Comparison of ENCODE assay signal across 1 cellular context in the genomic region with DNA sequence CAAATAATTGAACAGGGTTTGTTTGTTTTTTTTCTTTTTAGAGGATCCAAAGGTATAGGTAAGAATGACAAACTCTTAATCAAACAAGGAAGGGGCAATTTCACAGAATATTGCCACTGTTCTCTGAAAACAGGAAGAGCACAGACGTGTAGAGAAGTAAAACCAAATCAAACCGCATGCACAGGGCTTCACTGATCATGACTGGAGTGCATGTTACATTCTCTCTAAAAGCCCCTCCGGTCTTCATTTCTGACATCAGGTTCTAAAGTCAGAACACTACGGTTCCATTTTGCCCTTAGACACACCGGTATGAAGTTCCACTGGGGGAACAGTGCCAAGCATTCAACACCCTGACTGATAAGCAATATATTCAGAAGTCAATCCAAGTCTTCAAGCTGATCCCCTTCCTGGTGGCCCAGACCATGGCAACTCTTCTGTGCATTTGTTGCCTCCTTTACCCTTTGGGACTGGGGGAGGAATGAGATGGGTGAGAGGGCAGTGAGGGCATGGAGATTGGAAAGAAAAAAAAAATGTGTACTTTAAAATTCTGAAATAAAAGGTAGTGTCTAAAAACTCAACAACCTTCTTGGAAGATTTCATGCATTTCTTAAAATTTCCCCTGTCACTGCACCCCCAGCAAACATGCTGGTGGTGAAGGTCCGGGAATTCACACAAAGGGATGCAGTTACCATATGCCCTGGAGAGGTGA.
A peak's percentile ranks its signal among the peaks of the same experiment; 100 is the strongest.
TF ChIP-seq lines count a peak whose summit lies in the region.

No MANE protein-coding gene starts in this region.

TF ChIP-seq in HepG2, 621 proteins besides CTCF, POLR2A, EP300 and RAD21 (continued from another document and continues in another):
- TF ChIP-seq, protein P1, sequence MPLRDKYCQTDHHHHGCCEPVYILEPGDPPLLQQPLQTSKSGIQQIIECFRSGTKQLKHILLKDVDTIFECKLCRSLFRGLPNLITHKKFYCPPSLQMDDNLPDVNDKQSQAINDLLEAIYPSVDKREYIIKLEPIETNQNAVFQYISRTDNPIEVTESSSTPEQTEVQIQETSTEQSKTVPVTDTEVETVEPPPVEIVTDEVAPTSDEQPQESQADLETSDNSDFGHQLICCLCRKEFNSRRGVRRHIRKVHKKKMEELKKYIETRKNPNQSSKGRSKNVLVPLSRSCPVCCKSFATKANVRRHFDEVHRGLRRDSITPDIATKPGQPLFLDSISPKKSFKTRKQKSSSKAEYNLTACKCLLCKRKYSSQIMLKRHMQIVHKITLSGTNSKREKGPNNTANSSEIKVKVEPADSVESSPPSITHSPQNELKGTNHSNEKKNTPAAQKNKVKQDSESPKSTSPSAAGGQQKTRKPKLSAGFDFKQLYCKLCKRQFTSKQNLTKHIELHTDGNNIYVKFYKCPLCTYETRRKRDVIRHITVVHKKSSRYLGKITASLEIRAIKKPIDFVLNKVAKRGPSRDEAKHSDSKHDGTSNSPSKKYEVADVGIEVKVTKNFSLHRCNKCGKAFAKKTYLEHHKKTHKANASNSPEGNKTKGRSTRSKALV (CRISPR knock-in tag; IDR thresholded peaks at IDR 0.05): peak; percentile 65; the same call in 1 of the 2 replicates
- TF ChIP-seq TGIF2 (CRISPR knock-in tag; IDR thresholded peaks at IDR 0.05) (peak; percentile 66; the same call in 1 of the 2 replicates), GTF3A (CRISPR knock-in tag; conservative IDR thresholded peaks at IDR 0.05) (0 out of 2 replicates have a peak, but pooled peaks have one; percentile 59), KDM5A (IDR thresholded peaks at IDR 0.05; ENCODE audit: borderline replicate concordance, low read length) (peak; percentile 46), ZNF468 (CRISPR knock-in tag; IDR thresholded peaks at IDR 0.05) (no peak), JARID2 (CRISPR knock-in tag; IDR thresholded peaks at IDR 0.05; ENCODE audit: insufficient replicate concordance) (no peak), NFYC (CRISPR knock-in tag; IDR thresholded peaks at IDR 0.05) (0 out of 2 replicates have a peak, but pooled peaks have one; percentile 8), ONECUT2 (CRISPR knock-in tag; IDR thresholded peaks at IDR 0.05) (no peak), PAF1 (CRISPR knock-in tag; IDR thresholded peaks at IDR 0.05) (peak; percentile 26; the same call in 1 of the 2 replicates), ZNF264 (CRISPR knock-in tag; IDR thresholded peaks at IDR 0.05) (peak; percentile 44; the same call in 1 of the 2 replicates), HMGA1 (CRISPR knock-in tag; conservative IDR thresholded peaks at IDR 0.05) (0 out of 2 replicates have a peak, but pooled peaks have one; percentile 17), ZBTB7B (CRISPR knock-in tag; IDR thresholded peaks at IDR 0.05) (0 out of 2 replicates have a peak, but pooled peaks have one; percentile 3), RBFOX2 (IDR thresholded peaks at IDR 0.05; ENCODE audit: low read depth, low read length) (peak; percentile 60), FOXA3 (CRISPR knock-in tag; IDR thresholded peaks at IDR 0.05) (peak; percentile 14; the same call in 1 of the 2 replicates), ZNF83 (CRISPR knock-in tag; IDR thresholded peaks at IDR 0.05; ENCODE audit: borderline replicate concordance) (no peak), ZNF337 (CRISPR knock-in tag; IDR thresholded peaks at IDR 0.05; ENCODE audit: borderline replicate concordance, low read depth) (peak; percentile 55; the same call in 1 of the 2 replicates), CBX2 (IDR thresholded peaks at IDR 0.05; ENCODE audit: low read depth, low read length) (no peak), CBX2 (CRISPR knock-in tag; IDR thresholded peaks at IDR 0.05; ENCODE audit: low read depth) (no peak), ISL2 (CRISPR knock-in tag; IDR thresholded peaks at IDR 0.05) (no peak; the same call in 1 of the 2 replicates), ZSCAN12 (CRISPR knock-in tag; IDR thresholded peaks at IDR 0.05) (0 out of 2 replicates have a peak, but pooled peaks have one; percentile 8), BRD4 (CRISPR knock-in tag; IDR thresholded peaks at IDR 0.05) (peak; percentile 66; the same call in 1 of the 2 replicates), RBM22 (optimal IDR thresholded peaks at IDR 0.05; ENCODE audit: low read length) (peak; percentile 82), IRX3 (CRISPR knock-in tag; IDR thresholded peaks at IDR 0.05; ENCODE audit: borderline replicate concordance, low read depth) (0 out of 2 replicates have a peak, but pooled peaks have one; percentile 7), ZNF331 (CRISPR knock-in tag; IDR thresholded peaks at IDR 0.05) (peak; percentile 6; the same call in 1 of the 2 replicates)
- TF ChIP-seq, protein P2, sequence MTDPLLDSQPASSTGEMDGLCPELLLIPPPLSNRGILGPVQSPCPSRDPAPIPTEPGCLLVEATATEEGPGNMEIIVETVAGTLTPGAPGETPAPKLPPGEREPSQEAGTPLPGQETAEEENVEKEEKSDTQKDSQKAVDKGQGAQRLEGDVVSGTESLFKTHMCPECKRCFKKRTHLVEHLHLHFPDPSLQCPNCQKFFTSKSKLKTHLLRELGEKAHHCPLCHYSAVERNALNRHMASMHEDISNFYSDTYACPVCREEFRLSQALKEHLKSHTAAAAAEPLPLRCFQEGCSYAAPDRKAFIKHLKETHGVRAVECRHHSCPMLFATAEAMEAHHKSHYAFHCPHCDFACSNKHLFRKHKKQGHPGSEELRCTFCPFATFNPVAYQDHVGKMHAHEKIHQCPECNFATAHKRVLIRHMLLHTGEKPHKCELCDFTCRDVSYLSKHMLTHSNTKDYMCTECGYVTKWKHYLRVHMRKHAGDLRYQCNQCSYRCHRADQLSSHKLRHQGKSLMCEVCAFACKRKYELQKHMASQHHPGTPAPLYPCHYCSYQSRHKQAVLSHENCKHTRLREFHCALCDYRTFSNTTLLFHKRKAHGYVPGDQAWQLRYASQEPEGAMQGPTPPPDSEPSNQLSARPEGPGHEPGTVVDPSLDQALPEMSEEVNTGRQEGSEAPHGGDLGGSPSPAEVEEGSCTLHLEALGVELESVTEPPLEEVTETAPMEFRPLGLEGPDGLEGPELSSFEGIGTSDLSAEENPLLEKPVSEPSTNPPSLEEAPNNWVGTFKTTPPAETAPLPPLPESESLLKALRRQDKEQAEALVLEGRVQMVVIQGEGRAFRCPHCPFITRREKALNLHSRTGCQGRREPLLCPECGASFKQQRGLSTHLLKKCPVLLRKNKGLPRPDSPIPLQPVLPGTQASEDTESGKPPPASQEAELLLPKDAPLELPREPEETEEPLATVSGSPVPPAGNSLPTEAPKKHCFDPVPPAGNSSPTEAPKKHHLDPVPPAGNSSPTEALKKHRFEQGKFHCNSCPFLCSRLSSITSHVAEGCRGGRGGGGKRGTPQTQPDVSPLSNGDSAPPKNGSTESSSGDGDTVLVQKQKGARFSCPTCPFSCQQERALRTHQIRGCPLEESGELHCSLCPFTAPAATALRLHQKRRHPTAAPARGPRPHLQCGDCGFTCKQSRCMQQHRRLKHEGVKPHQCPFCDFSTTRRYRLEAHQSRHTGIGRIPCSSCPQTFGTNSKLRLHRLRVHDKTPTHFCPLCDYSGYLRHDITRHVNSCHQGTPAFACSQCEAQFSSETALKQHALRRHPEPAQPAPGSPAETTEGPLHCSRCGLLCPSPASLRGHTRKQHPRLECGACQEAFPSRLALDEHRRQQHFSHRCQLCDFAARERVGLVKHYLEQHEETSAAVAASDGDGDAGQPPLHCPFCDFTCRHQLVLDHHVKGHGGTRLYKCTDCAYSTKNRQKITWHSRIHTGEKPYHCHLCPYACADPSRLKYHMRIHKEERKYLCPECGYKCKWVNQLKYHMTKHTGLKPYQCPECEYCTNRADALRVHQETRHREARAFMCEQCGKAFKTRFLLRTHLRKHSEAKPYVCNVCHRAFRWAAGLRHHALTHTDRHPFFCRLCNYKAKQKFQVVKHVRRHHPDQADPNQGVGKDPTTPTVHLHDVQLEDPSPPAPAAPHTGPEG (CRISPR knock-in tag; IDR thresholded peaks at IDR 0.05): 0 out of 2 replicates have a peak, but pooled peaks have one; percentile 3
- TF ChIP-seq, protein P3, sequence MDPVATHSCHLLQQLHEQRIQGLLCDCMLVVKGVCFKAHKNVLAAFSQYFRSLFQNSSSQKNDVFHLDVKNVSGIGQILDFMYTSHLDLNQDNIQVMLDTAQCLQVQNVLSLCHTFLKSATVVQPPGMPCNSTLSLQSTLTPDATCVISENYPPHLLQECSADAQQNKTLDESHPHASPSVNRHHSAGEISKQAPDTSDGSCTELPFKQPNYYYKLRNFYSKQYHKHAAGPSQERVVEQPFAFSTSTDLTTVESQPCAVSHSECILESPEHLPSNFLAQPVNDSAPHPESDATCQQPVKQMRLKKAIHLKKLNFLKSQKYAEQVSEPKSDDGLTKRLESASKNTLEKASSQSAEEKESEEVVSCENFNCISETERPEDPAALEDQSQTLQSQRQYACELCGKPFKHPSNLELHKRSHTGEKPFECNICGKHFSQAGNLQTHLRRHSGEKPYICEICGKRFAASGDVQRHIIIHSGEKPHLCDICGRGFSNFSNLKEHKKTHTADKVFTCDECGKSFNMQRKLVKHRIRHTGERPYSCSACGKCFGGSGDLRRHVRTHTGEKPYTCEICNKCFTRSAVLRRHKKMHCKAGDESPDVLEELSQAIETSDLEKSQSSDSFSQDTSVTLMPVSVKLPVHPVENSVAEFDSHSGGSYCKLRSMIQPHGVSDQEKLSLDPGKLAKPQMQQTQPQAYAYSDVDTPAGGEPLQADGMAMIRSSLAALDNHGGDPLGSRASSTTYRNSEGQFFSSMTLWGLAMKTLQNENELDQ (CRISPR knock-in tag; IDR thresholded peaks at IDR 0.05; ENCODE audit: borderline replicate concordance): peak; percentile 67; the same call in 1 of the 2 replicates
- TF ChIP-seq, protein P4, sequence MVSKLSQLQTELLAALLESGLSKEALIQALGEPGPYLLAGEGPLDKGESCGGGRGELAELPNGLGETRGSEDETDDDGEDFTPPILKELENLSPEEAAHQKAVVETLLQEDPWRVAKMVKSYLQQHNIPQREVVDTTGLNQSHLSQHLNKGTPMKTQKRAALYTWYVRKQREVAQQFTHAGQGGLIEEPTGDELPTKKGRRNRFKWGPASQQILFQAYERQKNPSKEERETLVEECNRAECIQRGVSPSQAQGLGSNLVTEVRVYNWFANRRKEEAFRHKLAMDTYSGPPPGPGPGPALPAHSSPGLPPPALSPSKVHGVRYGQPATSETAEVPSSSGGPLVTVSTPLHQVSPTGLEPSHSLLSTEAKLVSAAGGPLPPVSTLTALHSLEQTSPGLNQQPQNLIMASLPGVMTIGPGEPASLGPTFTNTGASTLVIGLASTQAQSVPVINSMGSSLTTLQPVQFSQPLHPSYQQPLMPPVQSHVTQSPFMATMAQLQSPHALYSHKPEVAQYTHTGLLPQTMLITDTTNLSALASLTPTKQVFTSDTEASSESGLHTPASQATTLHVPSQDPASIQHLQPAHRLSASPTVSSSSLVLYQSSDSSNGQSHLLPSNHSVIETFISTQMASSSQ (IDR thresholded peaks at IDR 0.05; ENCODE audit: low read depth): no peak
- TF ChIP-seq, protein P4 (CRISPR knock-in tag; IDR thresholded peaks at IDR 0.05; ENCODE audit: borderline replicate concordance): 0 out of 2 replicates have a peak, but pooled peaks have one; percentile 15
- TF ChIP-seq, protein P5, sequence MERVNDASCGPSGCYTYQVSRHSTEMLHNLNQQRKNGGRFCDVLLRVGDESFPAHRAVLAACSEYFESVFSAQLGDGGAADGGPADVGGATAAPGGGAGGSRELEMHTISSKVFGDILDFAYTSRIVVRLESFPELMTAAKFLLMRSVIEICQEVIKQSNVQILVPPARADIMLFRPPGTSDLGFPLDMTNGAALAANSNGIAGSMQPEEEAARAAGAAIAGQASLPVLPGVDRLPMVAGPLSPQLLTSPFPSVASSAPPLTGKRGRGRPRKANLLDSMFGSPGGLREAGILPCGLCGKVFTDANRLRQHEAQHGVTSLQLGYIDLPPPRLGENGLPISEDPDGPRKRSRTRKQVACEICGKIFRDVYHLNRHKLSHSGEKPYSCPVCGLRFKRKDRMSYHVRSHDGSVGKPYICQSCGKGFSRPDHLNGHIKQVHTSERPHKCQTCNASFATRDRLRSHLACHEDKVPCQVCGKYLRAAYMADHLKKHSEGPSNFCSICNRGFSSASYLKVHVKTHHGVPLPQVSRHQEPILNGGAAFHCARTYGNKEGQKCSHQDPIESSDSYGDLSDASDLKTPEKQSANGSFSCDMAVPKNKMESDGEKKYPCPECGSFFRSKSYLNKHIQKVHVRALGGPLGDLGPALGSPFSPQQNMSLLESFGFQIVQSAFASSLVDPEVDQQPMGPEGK (CRISPR knock-in tag; IDR thresholded peaks at IDR 0.05): no peak
- TF ChIP-seq, protein P6, sequence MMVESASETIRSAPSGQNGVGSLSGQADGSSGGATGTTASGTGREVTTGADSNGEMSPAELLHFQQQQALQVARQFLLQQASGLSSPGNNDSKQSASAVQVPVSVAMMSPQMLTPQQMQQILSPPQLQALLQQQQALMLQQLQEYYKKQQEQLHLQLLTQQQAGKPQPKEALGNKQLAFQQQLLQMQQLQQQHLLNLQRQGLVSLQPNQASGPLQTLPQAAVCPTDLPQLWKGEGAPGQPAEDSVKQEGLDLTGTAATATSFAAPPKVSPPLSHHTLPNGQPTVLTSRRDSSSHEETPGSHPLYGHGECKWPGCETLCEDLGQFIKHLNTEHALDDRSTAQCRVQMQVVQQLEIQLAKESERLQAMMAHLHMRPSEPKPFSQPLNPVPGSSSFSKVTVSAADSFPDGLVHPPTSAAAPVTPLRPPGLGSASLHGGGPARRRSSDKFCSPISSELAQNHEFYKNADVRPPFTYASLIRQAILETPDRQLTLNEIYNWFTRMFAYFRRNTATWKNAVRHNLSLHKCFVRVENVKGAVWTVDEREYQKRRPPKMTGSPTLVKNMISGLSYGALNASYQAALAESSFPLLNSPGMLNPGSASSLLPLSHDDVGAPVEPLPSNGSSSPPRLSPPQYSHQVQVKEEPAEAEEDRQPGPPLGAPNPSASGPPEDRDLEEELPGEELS (CRISPR knock-in tag; IDR thresholded peaks at IDR 0.05): peak; percentile 17; the same call in 1 of the 2 replicates
- TF ChIP-seq, protein P7, sequence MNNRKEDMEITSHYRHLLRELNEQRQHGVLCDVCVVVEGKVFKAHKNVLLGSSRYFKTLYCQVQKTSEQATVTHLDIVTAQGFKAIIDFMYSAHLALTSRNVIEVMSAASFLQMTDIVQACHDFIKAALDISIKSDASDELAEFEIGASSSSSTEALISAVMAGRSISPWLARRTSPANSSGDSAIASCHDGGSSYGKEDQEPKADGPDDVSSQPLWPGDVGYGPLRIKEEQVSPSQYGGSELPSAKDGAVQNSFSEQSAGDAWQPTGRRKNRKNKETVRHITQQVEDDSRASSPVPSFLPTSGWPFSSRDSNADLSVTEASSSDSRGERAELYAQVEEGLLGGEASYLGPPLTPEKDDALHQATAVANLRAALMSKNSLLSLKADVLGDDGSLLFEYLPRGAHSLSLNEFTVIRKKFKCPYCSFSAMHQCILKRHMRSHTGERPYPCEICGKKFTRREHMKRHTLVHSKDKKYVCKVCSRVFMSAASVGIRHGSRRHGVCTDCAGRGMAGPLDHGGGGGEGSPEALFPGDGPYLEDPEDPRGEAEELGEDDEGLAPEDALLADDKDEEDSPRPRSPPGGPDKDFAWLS (CRISPR knock-in tag; IDR thresholded peaks at IDR 0.05; ENCODE audit: borderline replicate concordance): no peak
